ENCODE assay signal across 9 cellular contexts in the genomic region with DNA sequence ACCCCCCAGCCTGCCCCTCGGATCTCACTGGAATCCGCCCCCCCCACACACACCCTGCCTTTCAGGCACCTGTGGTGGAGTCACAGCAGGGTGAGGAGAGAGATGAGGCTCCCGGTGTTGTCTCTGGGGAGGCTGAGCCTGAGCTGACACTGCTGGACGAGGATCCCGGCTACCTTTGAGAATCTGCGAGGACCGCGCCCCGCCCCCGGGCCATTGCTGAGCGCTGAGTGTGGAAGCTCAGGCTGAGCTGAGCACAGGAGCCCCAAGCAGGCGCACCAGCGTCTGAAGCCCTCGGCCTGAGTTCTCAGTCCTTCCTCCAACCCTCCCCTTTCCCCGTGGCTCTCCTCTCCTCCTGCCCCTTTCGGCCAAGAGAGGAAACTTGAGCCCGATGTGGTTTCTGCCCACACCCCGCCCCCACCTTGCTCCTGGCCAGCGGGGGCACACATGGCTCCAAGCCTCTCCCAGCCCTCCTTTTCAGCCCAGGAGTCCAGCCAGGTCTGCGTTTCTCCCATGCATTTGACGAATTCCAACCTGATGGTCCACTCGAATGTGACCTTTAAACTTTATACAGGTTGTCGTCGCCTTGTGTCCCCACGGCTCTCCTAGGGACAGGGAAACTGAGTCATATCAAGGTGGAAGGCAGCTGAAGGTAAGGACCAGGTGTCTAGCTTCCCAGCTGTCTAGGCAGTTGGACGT. TPM values are rescaled to one million over a fixed set of nuclear protein-coding genes. Genes with fewer than 3 reads are reported as not detected.
DNase-seq lines count a peak whose midpoint lies in the region; ATAC-seq, FAIRE-seq and TF ChIP-seq lines count a peak whose summit lies in the region.
"Had no signal": no experiment of that assay in that cellular context is flagged by ENCODE, and none has a peak within 500 bp of the region (broad histone marks: within the 10 kb centered on the region; RNA-seq: fewer than 3 reads in every experiment).

A gene (minus strand): TSS at position 284 of the 696 bp plus-strand sequence. CDS start 5,767 bp downstream, outside the sequence.

- peak within 1 kb of the TSS; percentile 8 for H2AFZ ChIP-seq in hepatocyte

- H3K9me3 ChIP-seq in adipocyte (ENCODE audit: control insufficient read depth, low read length): no peaks in the 10 kb centered on the region
- no peaks in the 10 kb centered on the region for H3K9me3 ChIP-seq in hepatocyte (ENCODE audit: low read depth)
- H3K9me3 ChIP-seq in gastrocnemius medialis: no peaks in the 10 kb centered on the region
- H3K9me3 ChIP-seq: uterus had no signal

- H3K27me3 ChIP-seq in adipocyte (replicated peaks; ENCODE audit: control insufficient read depth, insufficient read depth, low read length) (no peaks in the 10 kb centered on the region), hepatocyte (peaks cover 2% of the 10 kb centered on the region), gastrocnemius medialis (no peaks in the 10 kb centered on the region)

- H3K4me1 ChIP-seq in adipocyte (ENCODE audit: control insufficient read depth, insufficient read depth, low read length) (peaks cover 28% of the 10 kb centered on the region), hepatocyte (ENCODE audit: insufficient read depth) (peaks cover 20% of the 10 kb centered on the region), gastrocnemius medialis (peaks cover 17 to 24% of the 10 kb centered on the region in 2 donors)
- H3K4me1 ChIP-seq: uterus had no signal

- peak within 1 kb of the TSS; percentile 11 for H3K9ac ChIP-seq in adipocyte (ENCODE audit: low read length)

- TF ChIP-seq POLR2A in GM12891 (IDR thresholded peaks at IDR 0.05; ENCODE audit: low read depth, low read length) (no peak), gastrocnemius medialis (IDR thresholded peaks at IDR 0.05) (peak in 1 of 2 donors; percentile 17)

- H4K20me1 ChIP-seq in hepatocyte (ENCODE audit: insufficient read depth, poor library complexity, severe bottlenecking): no peaks in the 10 kb centered on the region

- H3K79me2 ChIP-seq in hepatocyte: no peaks in the 10 kb centered on the region

- DNase-seq in A172 (ENCODE audit: low spot score) (peak; percentile 54), GM12891 (ENCODE audit: insufficient read length, low spot score) (peak; percentile 32), NOMO-1 (lab: John Stamatoyannopoulos, UW; ENCODE audit: unreplicated experiment in 2 of 2) (peak; percentile 79 to 84), adipocyte (ENCODE audit: low read depth) (peak; percentile 85), hepatocyte (ENCODE audit: low spot score) (peak; percentile 87), gastrocnemius medialis (peak; percentile 37 to 58)

- TF ChIP-seq CTCF in hepatocyte (IDR thresholded peaks at IDR 0.05; ENCODE audit: poor library complexity): no peak
- TF ChIP-seq CTCF in gastrocnemius medialis (IDR thresholded peaks at IDR 0.05 in 4 of 5, conservative IDR thresholded peaks at IDR 0.05 in 1 of 5): no peak

- FAIRE-seq in GM12891 (lab: Jason Lieb, UNC): no peak

- no peaks in the 10 kb centered on the region for H3K9me2 ChIP-seq in hepatocyte (replicated peaks; ENCODE audit: insufficient read depth)

- H3K4me3 ChIP-seq in adipocyte (ENCODE audit: low read length) (peak within 1 kb of the TSS; percentile 59), hepatocyte (no peak within 1 kb of the TSS), gastrocnemius medialis (peak within 1 kb of the TSS; percentile 30 to 44 (median 43))
- H3K4me3 ChIP-seq: uterus had no signal

- ATAC-seq in gastrocnemius medialis (peak; percentile 62 to 74), HG02885 (IDR thresholded peaks at IDR 0.05; ENCODE audit: poor library complexity, unreplicated experiment) (no peak), GM18498 (IDR thresholded peaks at IDR 0.05; ENCODE audit: unreplicated experiment) (no peak)

- peak within 1 kb of the TSS; percentile 9 for H3K27ac ChIP-seq in hepatocyte
- peak within 1 kb of the TSS; percentile 0 to 61 (median 36) for H3K27ac ChIP-seq in gastrocnemius medialis
- H3K27ac ChIP-seq: uterus had no signal

- H3K36me3 ChIP-seq in adipocyte (ENCODE audit: control insufficient read depth, insufficient read depth, low read length, severe bottlenecking): no peaks in the 10 kb centered on the region
- no peaks in the 10 kb centered on the region for H3K36me3 ChIP-seq in hepatocyte (replicated peaks; ENCODE audit: insufficient read depth, low read depth)
- no peaks in the 10 kb centered on the region for H3K36me3 ChIP-seq in gastrocnemius medialis
- H3K36me3 ChIP-seq: uterus had no signal

- WGBS in hepatocyte (ENCODE audit: low lambda C conversion rate, missing lambda C conversion rate): 4% methylated on average over 17 of the region's 26 CpGs

- intact Hi-C loops in gastrocnemius medialis (cut with DNase I; ENCODE audit: low total_unique reads): no loop called here

- in situ Hi-C loops in gastrocnemius medialis (cut with MboI; ENCODE audit: low sequenced_read_pairs in 4 of 4): no loop called here

- peak within 1 kb of the TSS; percentile 83 for H3K4me2 ChIP-seq in hepatocyte

TF ChIP-seq in GM12891, 5 proteins besides CTCF, POLR2A, EP300 and RAD21:
- TF ChIP-seq SPI1 (IDR thresholded peaks at IDR 0.05; ENCODE audit: low read depth, low read length) (no peak), POU2F2 (IDR thresholded peaks at IDR 0.05; ENCODE audit: low read depth, low read length) (no peak), PAX5 (IDR thresholded peaks at IDR 0.05; ENCODE audit: insufficient read depth, low read length, severe bottlenecking) (no peak), TAF1 (IDR thresholded peaks at IDR 0.05; ENCODE audit: low read depth, low read length) (no peak), POLR2AphosphoS5 (IDR thresholded peaks at IDR 0.05; ENCODE audit: low read depth, low read length) (no peak)
TF ChIP-seq in GM12891: peak in this region for 0.

RNA-seq across cellular contexts. Expression of the gene that starts here (rescaled TPM):
- 0.17 TPM in 1 of 2 replicates, not detected in the other for total RNA-seq in A172 (2014; rRNA removed; shearing (Covaris generic))
- polyA plus RNA-seq in GM12891 (2012; ENCODE audit: low read depth, missing spikeins): not detected
- total RNA-seq in hepatocyte: 0.44 TPM in 1 of 2 replicates, not detected in the other
- 0.83 TPM in 1 of 2 replicates, not detected in the other for polyA plus RNA-seq in hepatocyte
- total RNA-seq in gastrocnemius medialis: 1 to 10 TPM in 2 of 4 donors, under 1 TPM in 1, not detected in 1; 0.64 to 8.0 (median 1.8) TPM

Comparison
In these comparisons a context has a peak if more than half of its experiments do, and no peak if none do; other contexts are left out.
1. Peak in DNase-seq in A172; RNA of the gene not detected or under 1 TPM.
2. Peak in DNase-seq, H3K27ac ChIP-seq and H3K4me2 ChIP-seq in hepatocyte; RNA of the gene not detected or under 1 TPM.
3. DNase-seq: peak in every context shown above with its lines; median percentile 87 in hepatocyte; 85 in adipocyte; 82 in NOMO-1; 54 in A172; 48 in gastrocnemius medialis; 32 in GM12891.
4. ATAC-seq: peak in gastrocnemius medialis (2 of 2); none in HG02885 (single experiment) and GM18498 (single experiment).